In genomic region chr22:48574776-48575566, GRCh38 we compare ENCODE assay signal across 8 cellular contexts.
DNase-seq lines count a peak whose midpoint lies in the region; ATAC-seq and TF ChIP-seq lines count a peak whose summit lies in the region.

No MANE protein-coding gene starts in this region.

- H3K36me3 ChIP-seq in H7 (replicated peaks; ENCODE audit: control insufficient read depth, insufficient read depth, low read length), result no peaks in the 10 kb centered on the region

- H3K4me3 Mint-ChIP-seq in activated T-cell treated with anti-CD3 and anti-CD28 coated beads, Interleukin-2, amount 50 U/mL, for 4 hours, result no peak overlapping the region
- H3K4me3 Mint-ChIP-seq in HFFc6, result no peak overlapping the region

- no peaks in the 10 kb centered on the region for H3K36me3 Mint-ChIP-seq in activated T-cell treated with anti-CD3 and anti-CD28 coated beads, Interleukin-2, amount 50 U/mL, for 4 hours (ENCODE audit: insufficient read depth)
- H3K36me3 Mint-ChIP-seq in HFFc6 (ENCODE audit: low read depth), result peaks cover 7% of the 10 kb centered on the region; the same call in 1 of the 2 replicates

- TF ChIP-seq CTCF in HFFc6 (IDR thresholded peaks at IDR 0.05), result no peak

- no peak overlapping the region for H3K27ac Mint-ChIP-seq in HFFc6

- H3K27me3 ChIP-seq in H7 (ENCODE audit: control insufficient read depth, insufficient read depth, low read length), result no peaks in the 10 kb centered on the region; the same call in 1 of the 2 replicates

- H3K4me1 Mint-ChIP-seq in activated T-cell treated with anti-CD3 and anti-CD28 coated beads, Interleukin-2, amount 50 U/mL, for 4 hours (ENCODE audit: low read depth), result peaks cover 3% of the 10 kb centered on the region
- no peaks in the 10 kb centered on the region for H3K4me1 Mint-ChIP-seq in HFFc6 (ENCODE audit: low read depth)

- peaks cover 37% of the 10 kb centered on the region for H3K27me3 Mint-ChIP-seq in activated T-cell treated with anti-CD3 and anti-CD28 coated beads, Interleukin-2, amount 50 U/mL, for 4 hours (ENCODE audit: low read depth)
- H3K27me3 Mint-ChIP-seq in HFFc6 (ENCODE audit: insufficient read depth), result peaks cover 3% of the 10 kb centered on the region

- peak overlapping the region; percentile 5; the same call in 1 of the 2 replicates for H3K4me3 ChIP-seq in H7 (ENCODE audit: insufficient read depth, low read depth, low read length)

- peak; percentile 60 to 73 for ATAC-seq in activated T-cell treated with anti-CD3 and anti-CD28 coated beads, Interleukin-2, amount 50 U/mL, for 4 hours
- ATAC-seq in HG03457 (IDR thresholded peaks at IDR 0.05; ENCODE audit: unreplicated experiment) (no peak), HG03442 (IDR thresholded peaks at IDR 0.05; ENCODE audit: unreplicated experiment) (no peak)

- DNase-seq in AG20443 (ENCODE audit: low spot score) (peak; percentile 95), H7 (peak; percentile 100), iPS-NIHi7 (ENCODE audit: extremely low spot score) (peak; percentile 98), HFFc6 (no peak)
- DNase-seq in activated T-cell treated with anti-CD3 and anti-CD28 coated beads, Interleukin-2, amount 50 U/mL, for 4 hours, result no peak
- DNase-seq in stimulated activated CD8-positive, alpha-beta memory T cell treated with anti-CD3 and anti-CD28 coated beads, Interleukin-7, amount 100 ng/mL, for 48 hours (ENCODE audit: extremely low read depth in 1 of 2, low read depth in 1 of 2), result peak; percentile 6 to 20

- H3K9me3 Mint-ChIP-seq in activated T-cell treated with anti-CD3 and anti-CD28 coated beads, Interleukin-2, amount 50 U/mL, for 4 hours, result peaks cover 19% of the 10 kb centered on the region
- peaks cover 55% of the 10 kb centered on the region for H3K9me3 Mint-ChIP-seq in HFFc6

Comparison
In these comparisons a context has a peak if more than half of its experiments do, and no peak if none do; other contexts are left out.
1. DNase-seq: peak in AG20443 (single experiment), H7 (single experiment), iPS-NIHi7 (single experiment) and stimulated activated CD8-positive, alpha-beta memory T cell treated with anti-CD3 and anti-CD28 coated beads, Interleukin-7, amount 100 ng/mL, for 48 hours (2 of 2); none in activated T-cell treated with anti-CD3 and anti-CD28 coated beads, Interleukin-2, amount 50 U/mL, for 4 hours (single experiment) and HFFc6 (single experiment).
2. ATAC-seq: peak in activated T-cell treated with anti-CD3 and anti-CD28 coated beads, Interleukin-2, amount 50 U/mL, for 4 hours (2 of 2); none in HG03457 (single experiment) and HG03442 (single experiment).